Comparison of ENCODE assay signal across 23 cellular contexts in the genomic region with DNA sequence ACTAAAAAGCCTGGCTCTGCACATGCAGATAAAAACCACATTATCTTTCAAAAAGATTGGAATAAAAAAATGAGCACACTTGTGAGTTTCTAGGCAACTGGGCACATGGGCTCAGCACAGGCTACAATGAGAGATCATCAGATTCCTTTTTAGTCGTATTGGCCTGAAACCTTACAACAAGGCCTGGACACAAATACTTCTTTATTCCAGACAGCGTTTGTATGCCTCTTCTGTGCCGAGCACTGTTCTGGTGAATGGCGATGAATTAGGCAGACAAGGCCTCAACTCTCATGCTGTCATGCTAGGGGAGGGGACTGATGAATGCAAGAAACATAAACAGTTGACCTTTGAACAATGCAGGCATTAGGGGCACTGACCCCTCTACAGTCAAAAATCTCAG.
DNase-seq lines count a peak whose midpoint lies in the region; TF ChIP-seq lines count a peak whose summit lies in the region.
"Had no signal": no experiment of that assay in that cellular context is flagged by ENCODE, and none has a peak within 500 bp of the region (broad histone marks: within the 10 kb centered on the region; RNA-seq: fewer than 3 reads in every experiment).

No MANE protein-coding gene starts in this region.

- H3K4ac ChIP-seq in neuronal stem cell (ENCODE audit: low read length) (no peak overlapping the region), mesenchymal stem cell (ENCODE audit: low read depth in 1 of 2, low read length in 2 of 2) (no peak overlapping the region)

- H3K18ac ChIP-seq in neuronal stem cell (ENCODE audit: low read length) (no peak overlapping the region), mesenchymal stem cell (ENCODE audit: low read depth in 1 of 2, low read length in 2 of 2) (no peak overlapping the region)

- H2AK5ac ChIP-seq in neuronal stem cell (ENCODE audit: low read depth, low read length) (no peak overlapping the region), mesenchymal stem cell (ENCODE audit: low read length, severe bottlenecking) (no peak overlapping the region)

- H3K14ac ChIP-seq in neuronal stem cell (ENCODE audit: low read length), result no peak overlapping the region
- no peak overlapping the region for H3K14ac ChIP-seq in mesenchymal stem cell (ENCODE audit: low read length in 2 of 2)

- H3K4me2 ChIP-seq in neuronal stem cell (ENCODE audit: insufficient read depth, low read length, poor library complexity, severe bottlenecking), result no peak overlapping the region
- H3K4me2 ChIP-seq in mesenchymal stem cell (ENCODE audit: low read length, poor library complexity, severe bottlenecking), result no peak overlapping the region

- peak; percentile 96 for DNase-seq in Ammon's horn (ENCODE audit: low spot score)
- peak; percentile 9 for DNase-seq in cerebellar cortex (ENCODE audit: low spot score)
- peak; percentile 73 to 97 for DNase-seq in hippocampal formation (lab: John Stamatoyannopoulos, UW)
- no peak for DNase-seq in neuronal stem cell (ENCODE audit: low spot score)
- DNase-seq in GM20000 (ENCODE audit: low spot score), result no peak
- no peak for DNase-seq in NCI-H524 treated with DMSO at 0.1 percent for 48 hours (lab: John Stamatoyannopoulos, UW)
- no peak for DNase-seq in mesenchymal stem cell
- no peak for DNase-seq in HUDEP-2 (lab: John Stamatoyannopoulos, UW; ENCODE audit: unreplicated experiment in 76 of 76)
- DNase-seq: activated CD4-positive, alpha-beta T cell treated with anti-CD3 and anti-CD28 coated beads for 4 hours; activated naive CD4-positive, alpha-beta T cell treated with anti-CD3 and anti-CD28 coated beads, Interleukin-2, amount 10 ng/mL, durations not matched to agents 7 days and 5 days; adrenal gland; effector memory CD8-positive, alpha-beta T cell; heart right ventricle; left lung; mesendoderm; NCI-H1694; NCI-H446 treated with DMSO at 0.1 percent for 48 hours; stimulated activated naive CD4-positive, alpha-beta T cell; T1000 had no signal

- H3K27ac ChIP-seq in neuronal stem cell (replicated peaks; ENCODE audit: low read length), result peak overlapping the region; percentile 47
- H3K27ac ChIP-seq in mesenchymal stem cell (ENCODE audit: low read length, poor library complexity, severe bottlenecking), result no peak overlapping the region
- H3K27ac ChIP-seq: 22Rv1, adrenal gland, heart right ventricle, left lung, neutrophil, thoracic aorta, VCaP had no signal

- H4K8ac ChIP-seq in neuronal stem cell (ENCODE audit: low read depth, low read length), result no peak overlapping the region
- no peak overlapping the region for H4K8ac ChIP-seq in mesenchymal stem cell (ENCODE audit: low read length)

- H2BK12ac ChIP-seq in neuronal stem cell (ENCODE audit: low read length) (no peak overlapping the region), mesenchymal stem cell (ENCODE audit: low read length in 2 of 2) (no peak overlapping the region)

- H3K9me3 ChIP-seq in neuronal stem cell (replicated peaks in 1 of 2; ENCODE audit: control insufficient read depth in 2 of 2, insufficient read depth in 1 of 2, low read depth in 1 of 2, low read length in 2 of 2), result no peaks in the 10 kb centered on the region
- H3K9me3 ChIP-seq in mesenchymal stem cell (ENCODE audit: control insufficient read depth, low read length), result peaks cover 3% of the 10 kb centered on the region
- H3K9me3 ChIP-seq: adrenal gland, neutrophil, thoracic aorta had no signal

- H2AFZ ChIP-seq in neuronal stem cell (ENCODE audit: low read length) (no peak overlapping the region), mesenchymal stem cell (ENCODE audit: low read depth, low read length) (no peak overlapping the region)

- H3K4me3 ChIP-seq in neuronal stem cell (ENCODE audit: low read length in 2 of 2), result no peak overlapping the region
- no peak overlapping the region for H3K4me3 ChIP-seq in mesenchymal stem cell (ENCODE audit: insufficient read depth in 1 of 2, low read depth in 1 of 2, low read length in 2 of 2)
- H3K4me3 ChIP-seq: adrenal gland, heart right ventricle, left lung, thoracic aorta had no signal

- no peaks in the 10 kb centered on the region for H3K36me3 ChIP-seq in neuronal stem cell (replicated peaks in 1 of 2; ENCODE audit: control insufficient read depth in 2 of 2, insufficient read depth in 2 of 2, low read length in 2 of 2)
- no peaks in the 10 kb centered on the region for H3K36me3 ChIP-seq in mesenchymal stem cell (ENCODE audit: control insufficient read depth in 1 of 2, insufficient read depth in 2 of 2, low read depth in 1 of 2, low read length in 2 of 2)
- H3K36me3 ChIP-seq: adrenal gland, heart right ventricle, left lung, neutrophil, thoracic aorta had no signal

- H3K9ac ChIP-seq in neuronal stem cell (ENCODE audit: low read depth, low read length, poor library complexity), result no peak overlapping the region
- H3K9ac ChIP-seq in mesenchymal stem cell (ENCODE audit: low read length), result no peak overlapping the region

- H3K23ac ChIP-seq in neuronal stem cell (ENCODE audit: low read depth, low read length, poor library complexity) (no peak overlapping the region), mesenchymal stem cell (ENCODE audit: low read length in 2 of 2) (no peak overlapping the region)

- no peak for TF ChIP-seq CTCF in GM20000 (IDR thresholded peaks at IDR 0.05; ENCODE audit: extremely low read depth, missing control alignments)

- H2BK15ac ChIP-seq in neuronal stem cell (ENCODE audit: low read length) (no peak overlapping the region), mesenchymal stem cell (ENCODE audit: low read depth, poor library complexity, severe bottlenecking) (no peak overlapping the region)

- peaks cover 0 to 20% of the 10 kb centered on the region in 2 donors for H3K4me1 ChIP-seq in neuronal stem cell (ENCODE audit: control insufficient read depth in 2 of 2, insufficient read depth in 1 of 2, low read depth in 1 of 2, low read length in 2 of 2)
- H3K4me1 ChIP-seq in mesenchymal stem cell (ENCODE audit: control insufficient read depth, insufficient read depth, low read depth, low read length), result no peaks in the 10 kb centered on the region
- H3K4me1 ChIP-seq: adrenal gland, heart right ventricle, left lung had no signal

- no peak overlapping the region for H2BK5ac ChIP-seq in neuronal stem cell (ENCODE audit: low read length)
- H2BK5ac ChIP-seq in mesenchymal stem cell (ENCODE audit: low read depth, low read length, poor library complexity, severe bottlenecking), result no peak overlapping the region

- H3K79me1 ChIP-seq in neuronal stem cell (ENCODE audit: low read depth, low read length) (no peaks in the 10 kb centered on the region), mesenchymal stem cell (replicated peaks; ENCODE audit: low read length, poor library complexity, severe bottlenecking) (no peaks in the 10 kb centered on the region)

- H3K27me3 ChIP-seq in neuronal stem cell (ENCODE audit: control insufficient read depth in 3 of 3, insufficient read depth in 3 of 3, low read depth in 1 of 3, low read length in 3 of 3), result no peaks in the 10 kb centered on the region
- H3K27me3 ChIP-seq in mesenchymal stem cell (ENCODE audit: control insufficient read depth in 1 of 2, insufficient read depth in 1 of 2, low read length in 2 of 2), result no peaks in the 10 kb centered on the region
- H3K27me3 ChIP-seq: adrenal gland had no signal

- no peak overlapping the region for H4K91ac ChIP-seq in neuronal stem cell (ENCODE audit: low read depth, low read length, poor library complexity)
- H4K91ac ChIP-seq in mesenchymal stem cell (ENCODE audit: low read length), result no peak overlapping the region

- no CpG with 5 or more reads among the region's 4 CpGs for WGBS in neuronal stem cell (ENCODE audit: extremely low coverage in 2 of 2, insufficient read length in 2 of 2, insufficient replicate concordance in 1 of 2), 2 donors
- WGBS in mesenchymal stem cell, result 90% methylated on average over 4 of the region's 4 CpGs

- H2BK120ac ChIP-seq in neuronal stem cell (ENCODE audit: low read depth, low read length) (no peak overlapping the region), mesenchymal stem cell (ENCODE audit: low read depth, low read length) (no peak overlapping the region)

Comparison
In these comparisons a context has a peak if more than half of its experiments do, and no peak if none do; other contexts are left out.
1. DNase-seq: peak in Ammon's horn (single experiment), cerebellar cortex (single experiment) and hippocampal formation (2 of 2); none in neuronal stem cell (single experiment), GM20000 (single experiment), NCI-H524 treated with DMSO at 0.1 percent for 48 hours (single experiment), mesenchymal stem cell (single experiment) and HUDEP-2 (0 of 76).